ENCODE assay signal across 14 cellular contexts in the genomic region with DNA sequence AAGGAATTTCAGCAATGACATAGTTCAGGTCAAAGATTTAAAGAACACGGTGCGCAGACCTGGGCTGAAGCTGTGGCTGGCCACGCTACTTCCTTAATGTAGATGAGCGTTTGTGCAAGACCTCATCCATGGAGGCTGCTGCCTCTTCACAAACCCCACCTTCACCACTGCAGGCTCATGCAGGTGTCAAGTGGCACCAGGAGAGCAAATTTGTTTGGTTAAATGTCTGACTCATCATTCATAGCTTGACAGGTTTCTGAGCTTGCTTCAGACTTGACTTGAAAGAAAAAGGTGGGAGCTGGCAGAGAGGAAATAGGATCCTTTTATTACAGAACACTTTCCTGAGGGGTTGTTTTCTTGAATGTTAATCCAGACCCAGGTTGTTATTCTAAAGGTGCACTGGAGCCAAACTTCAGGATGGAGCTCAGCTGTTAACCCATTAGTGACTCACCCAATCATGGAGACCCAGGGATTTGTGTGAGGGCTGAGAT.
DNase-seq lines count a peak whose midpoint lies in the region; ATAC-seq, FAIRE-seq and TF ChIP-seq lines count a peak whose summit lies in the region.
"Had no signal": no experiment of that assay in that cellular context is flagged by ENCODE, and none has a peak within 500 bp of the region (broad histone marks: within the 10 kb centered on the region; RNA-seq: fewer than 3 reads in every experiment).

No MANE protein-coding gene starts in this region.

- no peak for TF ChIP-seq POLR2A in K562 (conservative IDR thresholded peaks at IDR 0.05)

- BruUV-seq in K562 (replicated peaks; lab: Mats Ljungman, UMichigan), result no TSS peak

- no peak for TF ChIP-seq CTCF in K562 (IDR thresholded peaks at IDR 0.05 in 2 of 3, conservative IDR thresholded peaks at IDR 0.05 in 1 of 3; ENCODE audit: insufficient read depth in 2 of 3, low read depth in 1 of 3, low read length in 3 of 3)

- CTCF ChIA-PET in K562 (lab: Yijun Ruan, JAX; ENCODE audit: low intra/inter-chr PET ratio), result no interaction called here

- H3K79me2 ChIP-seq in K562 (ENCODE audit: control insufficient read depth, insufficient read depth, low read length), result no peaks in the 10 kb centered on the region

- no peaks in the 10 kb centered on the region for H3K27me3 ChIP-seq in K562 (ENCODE audit: control insufficient read depth in 2 of 2, insufficient read depth in 2 of 2, low read length in 2 of 2)
- H3K27me3 ChIP-seq in mucosa of rectum (ENCODE audit: control insufficient read depth in 2 of 2, insufficient read depth in 2 of 2, low read length in 2 of 2), result no peaks in the 10 kb centered on the region
- H3K27me3 ChIP-seq: heart right ventricle had no signal

- H3K4me2 ChIP-seq in K562 (ENCODE audit: insufficient read depth, low read length), result no peak overlapping the region

- peak; percentile 63 for FAIRE-seq in K562 (lab: Jason Lieb, UNC)
- FAIRE-seq: astrocyte, HTR-8/SVneo had no signal

- POLR2A ChIA-PET in K562 (lab: Yijun Ruan, JAX), result interaction anchor here (1.2 kb wide), 1 partner anchor 42 kb away, joined by 3 read pairs; no protein-coding TSS in a partner anchor

- no peak for ATAC-seq in K562
- ATAC-seq in HG03378 (IDR thresholded peaks at IDR 0.05; ENCODE audit: unreplicated experiment), result no peak
- no peak for ATAC-seq in GM21723 (IDR thresholded peaks at IDR 0.05; ENCODE audit: unreplicated experiment)
- ATAC-seq: activated T-cell treated with anti-CD3 and anti-CD28 coated beads, Interleukin-2, amount 50 U/mL, for 4 hours; heart right ventricle had no signal

- intact Hi-C loops in K562 (cut with micrococcal nuclease), result no loop called here

- no peak for TF ChIP-seq RAD21 in K562 (CRISPR knock-in tag; conservative IDR thresholded peaks at IDR 0.05 in 1 of 2, IDR thresholded peaks at IDR 0.05 in 1 of 2)

- H3K9me3 ChIP-seq in K562 (replicated peaks; ENCODE audit: control insufficient read depth, insufficient read depth, low read depth, low read length), result 0 out of 2 replicates have a peak, but pooled peaks cover 4% of the 10 kb centered on the region
- no peaks in the 10 kb centered on the region for H3K9me3 ChIP-seq in mucosa of rectum (ENCODE audit: control insufficient read depth in 2 of 2, low read length in 2 of 2)

- TF ChIP-seq EP300 in K562 (IDR thresholded peaks at IDR 0.05; ENCODE audit: low read length), result no peak

- H2AFZ ChIP-seq in K562 (ENCODE audit: low read depth, low read length), result no peak overlapping the region

- H3K4me3 ChIP-seq in K562 (no peak overlapping the region), mucosa of rectum (ENCODE audit: low read length in 2 of 2) (no peak overlapping the region)
- H3K4me3 ChIP-seq: heart right ventricle had no signal

- H3K4me1 ChIP-seq in K562 (replicated peaks in 1 of 2; ENCODE audit: control insufficient read depth in 2 of 2, insufficient read depth in 2 of 2, low read length in 2 of 2), result no peaks in the 10 kb centered on the region
- peaks cover 12 to 37% of the 10 kb centered on the region in 2 donors for H3K4me1 ChIP-seq in mucosa of rectum (ENCODE audit: control insufficient read depth in 2 of 2, insufficient read depth in 2 of 2, low read length in 2 of 2)

- H3K9me1 ChIP-seq in K562 (ENCODE audit: control insufficient read depth, insufficient read depth, low read length), result no peaks in the 10 kb centered on the region

- no peaks in the 10 kb centered on the region for H4K20me1 ChIP-seq in K562 (replicated peaks; ENCODE audit: control insufficient read depth, insufficient read depth, low read length)

- in situ Hi-C loops in K562 (cut with MboI), result no loop called here

- DNase-seq in ELF-1 (ENCODE audit: low read depth, low spot score), result peak; percentile 77
- DNase-seq in NCI-H187 (lab: John Stamatoyannopoulos, UW), result peak; percentile 88 to 90
- no peak for DNase-seq in K562 (ENCODE audit: extremely low read depth in 1 of 4, low spot score in 3 of 4)
- DNase-seq in SKM-1 (lab: John Stamatoyannopoulos, UW; ENCODE audit: unreplicated experiment), result no peak
- DNase-seq in activated CD8-positive, alpha-beta memory T cell treated with anti-CD3 and anti-CD28 coated beads, Interleukin-2, amount 50 U/mL, for 4 hours, result no peak
- DNase-seq: activated T-cell treated with anti-CD3 and anti-CD28 coated beads, Interleukin-2, amount 50 U/mL, for 4 hours; heart right ventricle; NCI-H2081 had no signal

- H3K36me3 ChIP-seq in K562 (ENCODE audit: control insufficient read depth, insufficient read depth, low read length) (no peaks in the 10 kb centered on the region), mucosa of rectum (ENCODE audit: control insufficient read depth in 2 of 2, insufficient read depth in 2 of 2, low read length in 2 of 2) (no peaks in the 10 kb centered on the region)
- H3K36me3 ChIP-seq: heart right ventricle had no signal

- H3K27ac ChIP-seq in K562 (ENCODE audit: extremely low read depth, low read depth, low read length), result no peak overlapping the region
- peak overlapping the region; percentile 50 to 68 for H3K27ac ChIP-seq in mucosa of rectum (ENCODE audit: low read depth in 2 of 2, low read length in 2 of 2)
- H3K27ac ChIP-seq: heart right ventricle, VCaP had no signal

- H3K9ac ChIP-seq in K562 (ENCODE audit: insufficient read depth in 1 of 2, low read depth in 2 of 2, low read length in 2 of 2), result no peak overlapping the region
- peak overlapping the region in 1 of 2 donors; percentile 31 for H3K9ac ChIP-seq in mucosa of rectum (ENCODE audit: low read depth in 1 of 2, low read length in 2 of 2)

- 86% methylated on average over 4 of the region's 4 CpGs for WGBS in K562 (ENCODE audit: insufficient coverage, low coverage, missing lambda C conversion rate)

TF ChIP-seq in K562, 482 proteins besides CTCF, POLR2A, EP300 and RAD21 (continues in another document):
- TF ChIP-seq ATF6 (CRISPR knock-in tag; IDR thresholded peaks at IDR 0.05), result no peak
- peak; percentile 59 for TF ChIP-seq MEIS2 (IDR thresholded peaks at IDR 0.05; ENCODE audit: partially characterized antibody)
- no peak for TF ChIP-seq RBBP5 (IDR thresholded peaks at IDR 0.05; ENCODE audit: borderline replicate concordance, insufficient read depth, low read length, poor library complexity, severe bottlenecking)
- TF ChIP-seq, protein P1, sequence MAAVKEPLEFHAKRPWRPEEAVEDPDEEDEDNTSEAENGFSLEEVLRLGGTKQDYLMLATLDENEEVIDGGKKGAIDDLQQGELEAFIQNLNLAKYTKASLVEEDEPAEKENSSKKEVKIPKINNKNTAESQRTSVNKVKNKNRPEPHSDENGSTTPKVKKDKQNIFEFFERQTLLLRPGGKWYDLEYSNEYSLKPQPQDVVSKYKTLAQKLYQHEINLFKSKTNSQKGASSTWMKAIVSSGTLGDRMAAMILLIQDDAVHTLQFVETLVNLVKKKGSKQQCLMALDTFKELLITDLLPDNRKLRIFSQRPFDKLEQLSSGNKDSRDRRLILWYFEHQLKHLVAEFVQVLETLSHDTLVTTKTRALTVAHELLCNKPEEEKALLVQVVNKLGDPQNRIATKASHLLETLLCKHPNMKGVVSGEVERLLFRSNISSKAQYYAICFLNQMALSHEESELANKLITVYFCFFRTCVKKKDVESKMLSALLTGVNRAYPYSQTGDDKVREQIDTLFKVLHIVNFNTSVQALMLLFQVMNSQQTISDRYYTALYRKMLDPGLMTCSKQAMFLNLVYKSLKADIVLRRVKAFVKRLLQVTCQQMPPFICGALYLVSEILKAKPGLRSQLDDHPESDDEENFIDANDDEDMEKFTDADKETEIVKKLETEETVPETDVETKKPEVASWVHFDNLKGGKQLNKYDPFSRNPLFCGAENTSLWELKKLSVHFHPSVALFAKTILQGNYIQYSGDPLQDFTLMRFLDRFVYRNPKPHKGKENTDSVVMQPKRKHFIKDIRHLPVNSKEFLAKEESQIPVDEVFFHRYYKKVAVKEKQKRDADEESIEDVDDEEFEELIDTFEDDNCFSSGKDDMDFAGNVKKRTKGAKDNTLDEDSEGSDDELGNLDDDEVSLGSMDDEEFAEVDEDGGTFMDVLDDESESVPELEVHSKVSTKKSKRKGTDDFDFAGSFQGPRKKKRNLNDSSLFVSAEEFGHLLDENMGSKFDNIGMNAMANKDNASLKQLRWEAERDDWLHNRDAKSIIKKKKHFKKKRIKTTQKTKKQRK (IDR thresholded peaks at IDR 0.05; ENCODE audit: borderline replicate concordance, low read depth, low read length), result no peak
- TF ChIP-seq ELK1 (CRISPR knock-in tag; IDR thresholded peaks at IDR 0.05), result no peak

Comparison
In these comparisons a context has a peak if more than half of its experiments do, and no peak if none do; other contexts are left out.
1. DNase-seq: peak in ELF-1 (single experiment) and NCI-H187 (2 of 2); none in K562 (0 of 4), SKM-1 (single experiment) and activated CD8-positive, alpha-beta memory T cell treated with anti-CD3 and anti-CD28 coated beads, Interleukin-2, amount 50 U/mL, for 4 hours (single experiment).